In the genomic region with DNA sequence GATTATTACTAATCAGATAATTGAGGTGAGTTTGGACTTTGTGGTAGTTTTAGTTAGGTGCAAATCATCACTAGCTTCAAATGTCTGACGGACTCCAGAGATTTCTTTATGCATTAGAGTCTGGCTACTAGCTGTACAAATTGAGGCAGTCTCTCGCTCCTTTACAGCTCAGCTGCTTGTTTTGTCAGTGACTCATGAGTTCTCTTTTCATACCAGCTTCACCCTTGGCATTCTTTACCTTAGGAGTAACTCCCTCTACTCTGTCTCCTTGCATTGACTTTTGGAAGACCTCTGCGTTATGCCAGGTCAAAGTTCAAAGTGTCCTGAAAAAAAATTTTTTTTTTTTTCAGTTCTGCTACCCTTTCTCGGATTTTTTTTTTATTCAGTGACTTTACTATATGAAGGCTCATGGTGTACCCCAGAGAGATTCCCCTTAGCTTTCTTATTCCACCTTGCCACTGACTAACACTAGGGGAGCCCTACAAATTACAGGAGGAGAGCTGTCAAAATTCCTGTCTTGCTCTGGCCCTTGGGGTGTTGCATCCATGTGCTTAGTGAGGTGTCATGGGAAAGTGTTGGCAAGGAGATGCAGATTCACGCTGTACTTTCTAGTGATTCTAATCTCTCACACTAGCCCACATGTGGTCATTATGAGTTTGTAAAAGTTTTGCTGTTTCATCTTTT, we compare ENCODE assay signal across 19 cellular contexts.
DNase-seq lines count a peak whose midpoint lies in the region; ATAC-seq and TF ChIP-seq lines count a peak whose summit lies in the region.
"Had no signal": no experiment of that assay in that cellular context is flagged by ENCODE, and none has a peak within 500 bp of the region (broad histone marks: within the 10 kb centered on the region; RNA-seq: fewer than 3 reads in every experiment).

No MANE protein-coding gene starts in this region.

- peak; percentile 93 for ATAC-seq in foreskin keratinocyte
- no peak for ATAC-seq in stimulated activated naive CD8-positive, alpha-beta T cell treated with anti-CD3 and anti-CD28 coated beads, Interleukin-15, Interleukin-2, amounts not matched to agents 100 U/mL and 50 U/mL, for 24 hours
- ATAC-seq: pancreas had no signal

- CTCF ChIA-PET in activated CD4-positive, alpha-beta T cell treated with anti-CD3 and anti-CD28 coated beads, Interleukin-2, amount 10 ng/mL, durations not matched to agents 7 days and 5 days (lab: Charles Lee) = interaction anchor here (0.7 kb wide), 1 partner anchor 9 kb away, joined by 3 read pairs; no protein-coding TSS in a partner anchor
- CTCF ChIA-PET in activated CD4-positive, alpha-beta memory T cell treated with anti-CD3 and anti-CD28 coated beads for 36 hours (lab: Charles Lee) = no interaction called here

- intact Hi-C loops in activated CD4-positive, alpha-beta memory T cell treated with anti-CD3 and anti-CD28 coated beads for 36 hours (cut with micrococcal nuclease) = no loop called here

- in situ Hi-C loops in astrocyte of the spinal cord (cut with HindIII; ENCODE audit: low sequenced_read_pairs) = no loop called here

- no peaks in the 10 kb centered on the region for H3K4me1 Mint-ChIP-seq in activated CD4-positive, alpha-beta T cell treated with anti-CD3 and anti-CD28 coated beads, Interleukin-2, amount 10 ng/mL, durations not matched to agents 7 days and 5 days
- H3K4me1 Mint-ChIP-seq in activated CD4-positive, alpha-beta memory T cell treated with anti-CD3 and anti-CD28 coated beads for 36 hours (ENCODE audit: low read depth) = no peaks in the 10 kb centered on the region
- H3K4me1 Mint-ChIP-seq: activated CD4-positive, alpha-beta T cell treated with anti-CD3 and anti-CD28 coated beads, Interleukin-2, amount 10 ng/mL, durations not matched to agents 24 days and 14 days; activated naive CD8-positive, alpha-beta T cell treated with anti-CD3 and anti-CD28 coated beads, Interleukin-2, amount 10 ng/mL, durations not matched to agents 7 days and 5 days; immature natural killer cell had no signal

- peak; percentile 54 for DNase-seq in HT-29 (ENCODE audit: low spot score)
- peak; percentile 72 for DNase-seq in astrocyte of the spinal cord (ENCODE audit: low read depth, low spot score)
- DNase-seq in foreskin keratinocyte = peak; percentile 51 to 78
- peak; percentile 28 for DNase-seq in retinal pigment epithelial cell (ENCODE audit: low read depth)
- DNase-seq in ecto neural progenitor cell (ENCODE audit: low spot score) = no peak
- no peak for DNase-seq in stimulated activated naive CD8-positive, alpha-beta T cell treated with anti-CD3 and anti-CD28 coated beads, Interleukin-15, Interleukin-2, amounts not matched to agents 100 U/mL and 50 U/mL, for 24 hours
- no peak for DNase-seq in activated CD4-positive, alpha-beta T cell treated with anti-CD3 and anti-CD28 coated beads, Interleukin-2, amount 10 ng/mL, durations not matched to agents 7 days and 5 days
- no peak for DNase-seq in activated CD4-positive, alpha-beta memory T cell treated with anti-CD3 and anti-CD28 coated beads for 36 hours
- DNase-seq: activated CD4-positive, alpha-beta T cell treated with anti-CD3 and anti-CD28 coated beads, Interleukin-2, amount 10 ng/mL, durations not matched to agents 24 days and 14 days; activated naive CD8-positive, alpha-beta T cell treated with anti-CD3 and anti-CD28 coated beads, Interleukin-2, amount 10 ng/mL, durations not matched to agents 7 days and 5 days; activated T-cell treated with anti-CD3 and anti-CD28 coated beads, Interleukin-2, amount 50 U/mL, for 24 hours; colonic mucosa; immature natural killer cell; NCI-H1048; pancreas; spleen; stimulated activated naive CD4-positive, alpha-beta T cell; T1000 had no signal

- no peak overlapping the region for H3K27ac Mint-ChIP-seq in activated CD4-positive, alpha-beta T cell treated with anti-CD3 and anti-CD28 coated beads, Interleukin-2, amount 10 ng/mL, durations not matched to agents 7 days and 5 days
- no peak overlapping the region for H3K27ac Mint-ChIP-seq in activated CD4-positive, alpha-beta memory T cell treated with anti-CD3 and anti-CD28 coated beads for 36 hours
- H3K27ac Mint-ChIP-seq: activated CD4-positive, alpha-beta T cell treated with anti-CD3 and anti-CD28 coated beads, Interleukin-2, amount 10 ng/mL, durations not matched to agents 24 days and 14 days; activated naive CD8-positive, alpha-beta T cell treated with anti-CD3 and anti-CD28 coated beads, Interleukin-2, amount 10 ng/mL, durations not matched to agents 7 days and 5 days; activated T-cell treated with anti-CD3 and anti-CD28 coated beads, Interleukin-2, amount 50 U/mL, for 24 hours; B cell; immature natural killer cell had no signal

- no peaks in the 10 kb centered on the region for H3K36me3 Mint-ChIP-seq in activated CD4-positive, alpha-beta T cell treated with anti-CD3 and anti-CD28 coated beads, Interleukin-2, amount 10 ng/mL, durations not matched to agents 7 days and 5 days (ENCODE audit: low read depth)
- H3K36me3 Mint-ChIP-seq in activated CD4-positive, alpha-beta memory T cell treated with anti-CD3 and anti-CD28 coated beads for 36 hours = no peaks in the 10 kb centered on the region
- H3K36me3 Mint-ChIP-seq: activated naive CD8-positive, alpha-beta T cell treated with anti-CD3 and anti-CD28 coated beads, Interleukin-2, amount 10 ng/mL, durations not matched to agents 7 days and 5 days had no signal

- TF ChIP-seq CTCF in astrocyte of the spinal cord (IDR thresholded peaks at IDR 0.05; ENCODE audit: low read depth, low read length) = peak; percentile 21
- TF ChIP-seq CTCF in foreskin keratinocyte (conservative IDR thresholded peaks at IDR 0.05) = no peak
- TF ChIP-seq CTCF in retinal pigment epithelial cell (conservative IDR thresholded peaks at IDR 0.05; ENCODE audit: low read depth, low read length) = peak; percentile 27

- no peaks in the 10 kb centered on the region for H3K9me3 Mint-ChIP-seq in activated CD4-positive, alpha-beta T cell treated with anti-CD3 and anti-CD28 coated beads, Interleukin-2, amount 10 ng/mL, durations not matched to agents 7 days and 5 days
- H3K9me3 Mint-ChIP-seq in activated CD4-positive, alpha-beta memory T cell treated with anti-CD3 and anti-CD28 coated beads for 36 hours = peaks cover 3% of the 10 kb centered on the region
- H3K9me3 Mint-ChIP-seq: activated T-cell treated with anti-CD3 and anti-CD28 coated beads, Interleukin-2, amount 50 U/mL, for 24 hours had no signal

- H3K27me3 Mint-ChIP-seq in activated CD4-positive, alpha-beta T cell treated with anti-CD3 and anti-CD28 coated beads, Interleukin-2, amount 10 ng/mL, durations not matched to agents 7 days and 5 days = no peaks in the 10 kb centered on the region
- no peaks in the 10 kb centered on the region for H3K27me3 Mint-ChIP-seq in activated CD4-positive, alpha-beta memory T cell treated with anti-CD3 and anti-CD28 coated beads for 36 hours
- H3K27me3 Mint-ChIP-seq: activated CD4-positive, alpha-beta T cell treated with anti-CD3 and anti-CD28 coated beads, Interleukin-2, amount 10 ng/mL, durations not matched to agents 24 days and 14 days; activated naive CD8-positive, alpha-beta T cell treated with anti-CD3 and anti-CD28 coated beads, Interleukin-2, amount 10 ng/mL, durations not matched to agents 7 days and 5 days; activated T-cell treated with anti-CD3 and anti-CD28 coated beads, Interleukin-2, amount 50 U/mL, for 24 hours; B cell had no signal

- H3K4me3 Mint-ChIP-seq in activated CD4-positive, alpha-beta T cell treated with anti-CD3 and anti-CD28 coated beads, Interleukin-2, amount 10 ng/mL, durations not matched to agents 7 days and 5 days = no peak overlapping the region
- H3K4me3 Mint-ChIP-seq in activated CD4-positive, alpha-beta memory T cell treated with anti-CD3 and anti-CD28 coated beads for 36 hours = no peak overlapping the region
- H3K4me3 Mint-ChIP-seq: activated CD4-positive, alpha-beta T cell treated with anti-CD3 and anti-CD28 coated beads, Interleukin-2, amount 10 ng/mL, durations not matched to agents 24 days and 14 days; activated naive CD8-positive, alpha-beta T cell treated with anti-CD3 and anti-CD28 coated beads, Interleukin-2, amount 10 ng/mL, durations not matched to agents 7 days and 5 days; activated T-cell treated with anti-CD3 and anti-CD28 coated beads, Interleukin-2, amount 50 U/mL, for 24 hours; B cell; immature natural killer cell had no signal

- POLR2A ChIA-PET in activated CD4-positive, alpha-beta T cell treated with anti-CD3 and anti-CD28 coated beads, Interleukin-2, amount 10 ng/mL, durations not matched to agents 7 days and 5 days (lab: Charles Lee) = no interaction called here
- POLR2A ChIA-PET in activated CD4-positive, alpha-beta memory T cell treated with anti-CD3 and anti-CD28 coated beads for 36 hours (lab: Charles Lee) = no interaction called here

- no peak overlapping the region for H3K27ac ChIP-seq in foreskin keratinocyte
- H3K27ac ChIP-seq: colonic mucosa, pancreas, spleen had no signal

- no peaks in the 10 kb centered on the region for H3K4me1 ChIP-seq in foreskin keratinocyte
- H3K4me1 ChIP-seq: colonic mucosa, pancreas, spleen had no signal

- H3K27me3 ChIP-seq in foreskin keratinocyte = no peaks in the 10 kb centered on the region
- H3K27me3 ChIP-seq: colonic mucosa, pancreas, spleen had no signal

- H3K4me3 ChIP-seq in astrocyte of the spinal cord (ENCODE audit: low read depth, low read length) = no peak overlapping the region
- H3K4me3 ChIP-seq in retinal pigment epithelial cell (ENCODE audit: low read length) = no peak overlapping the region
- H3K4me3 ChIP-seq: colonic mucosa, pancreas, spleen had no signal

Comparison
In these comparisons a context has a peak if more than half of its experiments do, and no peak if none do; other contexts are left out.
1. DNase-seq: peak in HT-29 (single experiment), astrocyte of the spinal cord (single experiment), foreskin keratinocyte (2 of 2) and retinal pigment epithelial cell (single experiment); none in ecto neural progenitor cell (single experiment), stimulated activated naive CD8-positive, alpha-beta T cell treated with anti-CD3 and anti-CD28 coated beads, Interleukin-15, Interleukin-2, amounts not matched to agents 100 U/mL and 50 U/mL, for 24 hours (single experiment), activated CD4-positive, alpha-beta T cell treated with anti-CD3 and anti-CD28 coated beads, Interleukin-2, amount 10 ng/mL, durations not matched to agents 7 days and 5 days (single experiment) and activated CD4-positive, alpha-beta memory T cell treated with anti-CD3 and anti-CD28 coated beads for 36 hours (single experiment).